Comparison of ENCODE assay signal across 8 cellular contexts in the genomic region with DNA sequence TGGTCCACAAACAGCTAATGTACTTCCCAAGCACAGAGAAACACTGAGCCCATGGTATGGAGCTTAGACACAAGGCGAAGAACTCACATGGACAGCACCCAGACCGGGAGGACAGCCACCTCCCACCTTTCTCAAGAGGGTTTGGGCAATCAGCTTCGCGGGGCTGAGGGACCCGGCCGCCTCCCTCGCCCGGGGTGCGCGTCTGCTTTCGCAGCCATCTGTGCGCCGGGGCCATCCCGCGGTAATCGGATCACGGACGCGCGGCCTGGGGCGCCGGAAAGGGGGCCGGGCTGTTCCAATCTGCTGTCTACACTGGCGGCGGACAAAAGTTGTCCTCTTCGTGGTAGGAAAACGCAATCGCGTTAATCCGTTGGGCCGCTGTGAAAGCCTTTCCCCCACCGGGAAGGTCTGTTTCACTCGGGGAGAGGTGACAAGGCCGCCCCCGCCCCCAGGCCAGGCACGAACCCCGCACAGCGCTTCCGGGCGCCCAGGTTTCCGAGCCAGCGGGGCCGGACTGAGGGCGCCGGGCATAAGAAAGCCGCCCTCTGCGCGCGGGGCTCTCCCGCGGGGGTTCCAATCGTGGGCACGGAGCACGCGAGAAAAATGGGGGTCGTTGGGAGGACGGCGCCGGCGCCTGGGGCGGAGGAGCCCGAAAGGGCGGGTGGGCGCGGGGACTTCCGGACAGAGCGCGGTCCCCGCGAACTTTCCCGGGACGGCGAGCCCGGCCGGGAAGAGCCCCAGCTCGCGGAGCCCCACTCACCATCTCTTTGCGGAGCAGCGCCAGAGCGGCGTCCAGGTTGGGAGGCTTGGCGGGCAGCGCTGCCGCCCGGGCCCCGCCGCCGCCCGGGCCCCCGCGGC. TPM values are rescaled to one million over a fixed set of nuclear protein-coding genes. Genes with fewer than 3 reads are reported as not detected.
DNase-seq lines count a peak whose midpoint lies in the region; ATAC-seq and TF ChIP-seq lines count a peak whose summit lies in the region.

No MANE protein-coding gene starts in this region.

- H3K27ac ChIP-seq in spleen, result peak overlapping the region; percentile 8 to 87 (median 82)

- H3K27me3 ChIP-seq in BE2C (peaks cover 8% of the 10 kb centered on the region), spleen (replicated peaks in 1 of 7) (peaks cover 0 to 23% (median 0%) of the 10 kb centered on the region in 7 donors)

- H3K4me1 Mint-ChIP-seq in T-cell, result peaks cover 29 to 36% (median 34%) of the 10 kb centered on the region in 3 donors
- H3K4me1 Mint-ChIP-seq in immature natural killer cell, result peaks cover 23 to 36% of the 10 kb centered on the region in 2 donors

- no peak for TF ChIP-seq POLR2A in spleen (IDR thresholded peaks at IDR 0.05)

- H3K36me3 ChIP-seq in BE2C (no peaks in the 10 kb centered on the region), spleen (no peaks in the 10 kb centered on the region)

- H3K4me3 Mint-ChIP-seq in T-cell, result peak overlapping the region; percentile 71 to 78 (median 75)
- peak overlapping the region; percentile 74 to 83 (median 81) for H3K4me3 Mint-ChIP-seq in immature natural killer cell

- H3K4me3 ChIP-seq in BE2C (ENCODE audit: low read depth, low read length) (peak overlapping the region; percentile 73), spleen (peak overlapping the region; percentile 84 to 100 (median 94))

- H3K27ac Mint-ChIP-seq in T-cell (peak overlapping the region in 1 of 2 donors; percentile 58), immature natural killer cell (no peak overlapping the region)

- CTCF ChIA-PET in T-cell (lab: Charles Lee), result interaction anchor here in 1 of 2 donors (1.1 kb wide), 1 partner anchor 24 kb away, joined by 3 read pairs; no protein-coding TSS in a partner anchor

- POLR2A ChIA-PET in T-cell (lab: Charles Lee), result no interaction called here

- H3K9me3 ChIP-seq in BE2C (no peaks in the 10 kb centered on the region), spleen (peaks cover 0 to 11% (median 7%) of the 10 kb centered on the region in 8 donors)

- H3K9me3 Mint-ChIP-seq in T-cell (peaks cover 0 to 4% (median 0%) of the 10 kb centered on the region in 3 donors), immature natural killer cell (no peaks in the 10 kb centered on the region)

- ATAC-seq in GM19372 (IDR thresholded peaks at IDR 0.05; ENCODE audit: low read depth, unreplicated experiment), result peak; percentile 39
- ATAC-seq in HG03520 (IDR thresholded peaks at IDR 0.05; ENCODE audit: unreplicated experiment), result peak; percentile 38
- ATAC-seq in T-cell (replicated peaks in 1 of 4), result peak; percentile 12 to 55 (median 31)

- TF ChIP-seq CTCF in BE2C (IDR thresholded peaks at IDR 0.05; ENCODE audit: low read depth, low read length) (no peak), spleen (IDR thresholded peaks at IDR 0.05 in 8 of 11, conservative IDR thresholded peaks at IDR 0.05 in 3 of 11) (no peak)

- no peaks in the 10 kb centered on the region for H3K36me3 Mint-ChIP-seq in T-cell
- H3K36me3 Mint-ChIP-seq in immature natural killer cell, result no peaks in the 10 kb centered on the region

- DNase-seq in BE2C (peak; percentile 75), T-cell (peak in 22 of 34 experiments; percentile 4 to 31 (median 16)), astrocyte of the hippocampus (ENCODE audit: low read depth, low spot score) (peak; percentile 62), immature natural killer cell (peak; percentile 26 to 34 (median 33)), spleen (peak; percentile 87), cortex of kidney (lab: John Stamatoyannopoulos, UW) (no peak)

- WGBS in spleen, 5 donors, result 1 to 5% (median 1%) methylated on average over 3 to 91 of the region's 91 CpGs

- intact Hi-C loops in spleen (cut with DNase I; ENCODE audit: low total_unique reads), result loop anchor here (5.0 kb wide), 1 partner anchor 62 kb away; the partner anchor contains the start of genes ARV1 and TTC13

- H3K27me3 Mint-ChIP-seq in T-cell, result peaks cover 0 to 4% of the 10 kb centered on the region in 2 donors
- peaks cover 0 to 14% (median 8%) of the 10 kb centered on the region in 3 donors for H3K27me3 Mint-ChIP-seq in immature natural killer cell (ENCODE audit: low read depth in 3 of 3)

- H3K4me1 ChIP-seq in BE2C (no peaks in the 10 kb centered on the region; the same call in 1 of the 2 replicates), spleen (peaks cover 11 to 66% (median 41%) of the 10 kb centered on the region in 6 donors)

RNA-seq across cellular contexts. Expression of gene FAM89A, which starts 0.7 kb away (rescaled TPM):
- polyA plus RNA-seq in BE2C (2012; ENCODE audit: insufficient read depth, insufficient read length, low read depth), result 6.2 TPM
- total RNA-seq in T-cell (1 to 10 TPM; 3.0 to 9.5 (median 7.6) TPM), spleen (10 to 100 TPM; 17.5 to 54.8 (median 38.6) TPM)
- polyA plus RNA-seq in immature natural killer cell (1 to 10 TPM; 4.7 to 9.5 (median 8.8) TPM), spleen (10 to 100 TPM in 2 of 3 donors, 1 to 10 TPM in 1; 9.8 to 16.2 (median 12.4) TPM)
